In genomic region chr11:119666061-119666460, GRCh38 we compare ENCODE assay signal across 6 cellular contexts.
"Had no signal": no experiment of that assay in that cellular context is flagged by ENCODE, and none has a peak within 500 bp of the region (broad histone marks: within the 10 kb centered on the region; RNA-seq: fewer than 3 reads in every experiment).

No MANE protein-coding gene starts in this region.

- H3K9me3 Mint-ChIP-seq: activated CD4-positive, alpha-beta memory T cell treated with anti-CD3 and anti-CD28 coated beads, Interleukin-2, amount 10 ng/mL, durations not matched to agents 7 days and 5 days; activated naive CD8-positive, alpha-beta T cell treated with anti-CD3 and anti-CD28 coated beads for 36 hours; naive B cell; stimulated activated naive B cell treated with anti-CD40 and anti-IgM and Interleukin-4, amounts not matched to agents 10 μg/mL and 1 μg/mL and 100 μg/mL, for 72 hours had no signal

- H3K27ac Mint-ChIP-seq: activated CD4-positive, alpha-beta memory T cell treated with anti-CD3 and anti-CD28 coated beads, Interleukin-2, amount 10 ng/mL, durations not matched to agents 7 days and 5 days; activated naive CD8-positive, alpha-beta T cell treated with anti-CD3 and anti-CD28 coated beads for 36 hours; naive B cell; stimulated activated naive B cell treated with anti-CD40 and anti-IgM and Interleukin-4, amounts not matched to agents 10 μg/mL and 1 μg/mL and 100 μg/mL, for 72 hours had no signal

- H3K27me3 ChIP-seq: testis had no signal

- H3K27me3 Mint-ChIP-seq: activated naive CD8-positive, alpha-beta T cell treated with anti-CD3 and anti-CD28 coated beads for 36 hours; naive B cell had no signal

- H3K27ac ChIP-seq: testis had no signal

- H3K4me3 Mint-ChIP-seq: activated CD4-positive, alpha-beta memory T cell treated with anti-CD3 and anti-CD28 coated beads, Interleukin-2, amount 10 ng/mL, durations not matched to agents 7 days and 5 days; activated naive CD8-positive, alpha-beta T cell treated with anti-CD3 and anti-CD28 coated beads for 36 hours; naive B cell; stimulated activated naive B cell treated with anti-CD40 and anti-IgM and Interleukin-4, amounts not matched to agents 10 μg/mL and 1 μg/mL and 100 μg/mL, for 72 hours had no signal

- H3K36me3 Mint-ChIP-seq: activated naive CD8-positive, alpha-beta T cell treated with anti-CD3 and anti-CD28 coated beads for 36 hours; naive B cell had no signal

- H3K9me3 ChIP-seq: testis had no signal

- H3K4me3 ChIP-seq: smooth muscle cell, testis had no signal

- H3K4me1 Mint-ChIP-seq: activated CD4-positive, alpha-beta memory T cell treated with anti-CD3 and anti-CD28 coated beads, Interleukin-2, amount 10 ng/mL, durations not matched to agents 7 days and 5 days; activated naive CD8-positive, alpha-beta T cell treated with anti-CD3 and anti-CD28 coated beads for 36 hours; stimulated activated naive B cell treated with anti-CD40 and anti-IgM and Interleukin-4, amounts not matched to agents 10 μg/mL and 1 μg/mL and 100 μg/mL, for 72 hours had no signal
